In the genomic region with DNA sequence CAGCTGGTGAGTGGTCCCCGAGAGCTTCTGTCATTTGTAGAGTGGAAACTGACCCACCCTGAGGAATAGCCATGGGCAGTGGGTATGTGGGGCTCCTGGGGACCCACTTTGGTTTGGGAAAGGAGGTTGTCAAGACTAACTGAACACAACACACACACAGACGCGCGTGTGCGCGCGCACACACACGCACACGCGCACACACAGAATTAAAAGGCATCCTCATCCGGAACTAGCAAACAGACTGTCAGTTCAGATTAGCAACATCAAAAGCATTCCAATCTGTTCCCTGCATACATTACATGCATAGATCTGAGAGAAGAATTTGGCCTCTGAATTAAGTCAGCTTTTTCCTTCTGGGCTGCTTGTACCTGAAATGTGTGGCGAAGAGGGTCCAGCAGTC, we compare ENCODE assay signal across 24 cellular contexts.
"Had no signal": no experiment of that assay in that cellular context is flagged by ENCODE, and none has a peak within 500 bp of the region (broad histone marks: within the 10 kb centered on the region; RNA-seq: fewer than 3 reads in every experiment).

No MANE protein-coding gene starts in this region.

- DNase-seq: cortex of kidney; dorsolateral prefrontal cortex; effector CD8-positive, alpha-beta T cell; endodermal cell; foreskin fibroblast; heart left ventricle; kidney; left lung; mesendoderm; midbrain; naive thymus-derived CD4-positive, alpha-beta T cell; stimulated activated CD4-positive, alpha-beta T cell treated with anti-CD3 and anti-CD28 coated beads, Interleukin-12 subunit alpha, Interleukin-12 subunit beta, amount 100 ng/mL, for 4 hours; stimulated activated CD4-positive, alpha-beta T cell treated with anti-CD3 and anti-CD28 coated beads, Interleukin-1b, Interleukin-23, amount 100 ng/mL, for 48 hours; stimulated activated CD4-positive, alpha-beta T cell treated with anti-CD3 and anti-CD28 coated beads, Interleukin-4, amount 100 ng/mL, for 1 hour; stimulated activated naive CD4-positive, alpha-beta T cell treated with Interleukin-2 at 50 U/mL for 16 hours; stomach; thyroid gland had no signal

- H3K9ac ChIP-seq: parathyroid adenoma had no signal

- H3K9me3 ChIP-seq: gastroesophageal sphincter, heart left ventricle, left lung, neutrophil, right atrium auricular region, stomach, thyroid gland had no signal

- H3K36me3 ChIP-seq: gastroesophageal sphincter, heart left ventricle, left lung, neutrophil, right atrium auricular region, stomach, thyroid gland had no signal

- H3K4me1 ChIP-seq: gastroesophageal sphincter, heart left ventricle, left lung, parathyroid adenoma, right atrium auricular region, stomach, thyroid gland had no signal

- H3K4me2 ChIP-seq: hepatocyte, smooth muscle cell had no signal

- H3K4me3 ChIP-seq: dorsolateral prefrontal cortex, gastroesophageal sphincter, heart left ventricle, hepatocyte, left lung, right atrium auricular region, smooth muscle cell, stomach, thyroid gland had no signal

- H2AFZ ChIP-seq: hepatocyte, parathyroid adenoma had no signal

- H3K27me3 ChIP-seq: dorsolateral prefrontal cortex, right atrium auricular region, thyroid gland had no signal

- H3K27ac ChIP-seq: dorsolateral prefrontal cortex, epithelial cell of prostate, gastroesophageal sphincter, heart left ventricle, hepatocyte, left lung, neutrophil, parathyroid adenoma, right atrium auricular region, stomach, thyroid gland had no signal
